In genomic region chr19:49506575-49507105, GRCh38 we compare ENCODE assay signal across 8 cellular contexts. TPM values are rescaled to one million over a fixed set of nuclear protein-coding genes. Genes with fewer than 3 reads are reported as not detected.
A peak's percentile ranks its signal among the peaks of the same experiment; 100 is the strongest.
DNase-seq lines count a peak whose midpoint lies in the region; ATAC-seq and TF ChIP-seq lines count a peak whose summit lies in the region.

No MANE protein-coding gene starts in this region.

- no peaks in the 10 kb centered on the region for H3K9me3 Mint-ChIP-seq in activated T-helper 17 cell treated with anti-CD3 and anti-CD28 coated beads, Interleukin-2, amount 50 U/mL, for 72 hours
- peaks cover 4% of the 10 kb centered on the region for H3K9me3 Mint-ChIP-seq in glutamatergic neuron (ENCODE audit: unreplicated experiment)

- no peak overlapping the region for H3K27ac Mint-ChIP-seq in activated T-helper 17 cell treated with anti-CD3 and anti-CD28 coated beads, Interleukin-2, amount 50 U/mL, for 72 hours
- no peak overlapping the region for H3K27ac Mint-ChIP-seq in glutamatergic neuron (ENCODE audit: unreplicated experiment)

- H3K4me3 Mint-ChIP-seq in activated T-helper 17 cell treated with anti-CD3 and anti-CD28 coated beads, Interleukin-2, amount 50 U/mL, for 72 hours: no peak overlapping the region
- no peak overlapping the region for H3K4me3 Mint-ChIP-seq in glutamatergic neuron (ENCODE audit: unreplicated experiment)

- no peak overlapping the region for H3K4me2 ChIP-seq in smooth muscle cell

- peak; percentile 88 for ATAC-seq in activated T-helper 17 cell treated with anti-CD3 and anti-CD28 coated beads, Interleukin-2, amount 50 U/mL, for 72 hours (replicated peaks)
- ATAC-seq in HG03565 (IDR thresholded peaks at IDR 0.05; ENCODE audit: unreplicated experiment) (no peak), HG03439 (IDR thresholded peaks at IDR 0.05; ENCODE audit: unreplicated experiment) (no peak)

- H3K36me3 Mint-ChIP-seq in activated T-helper 17 cell treated with anti-CD3 and anti-CD28 coated beads, Interleukin-2, amount 50 U/mL, for 72 hours (ENCODE audit: low read depth): no peaks in the 10 kb centered on the region
- no peaks in the 10 kb centered on the region for H3K36me3 Mint-ChIP-seq in glutamatergic neuron (ENCODE audit: unreplicated experiment)

- no peaks in the 10 kb centered on the region for H4K20me1 ChIP-seq in smooth muscle cell (ENCODE audit: low read depth)

- H3K27me3 ChIP-seq in Peyer's patch: no peaks in the 10 kb centered on the region
- no peaks in the 10 kb centered on the region for H3K27me3 ChIP-seq in smooth muscle cell (ENCODE audit: low read depth)

- H3K4me3 ChIP-seq in Peyer's patch (no peak overlapping the region), smooth muscle cell (no peak overlapping the region)

- no peaks in the 10 kb centered on the region for H3K36me3 ChIP-seq in Peyer's patch
- H3K36me3 ChIP-seq in smooth muscle cell (ENCODE audit: low read depth): no peaks in the 10 kb centered on the region

- WGBS in smooth muscle cell (ENCODE audit: low lambda C conversion rate): 20% methylated on average over 7 of the region's 8 CpGs

- TF ChIP-seq CTCF in Peyer's patch (IDR thresholded peaks at IDR 0.05) (peak; percentile 88 to 91 (median 89)), glutamatergic neuron (IDR thresholded peaks at IDR 0.05; ENCODE audit: partially characterized antibody, unreplicated experiment) (peak; percentile 78), smooth muscle cell (IDR thresholded peaks at IDR 0.05; ENCODE audit: borderline replicate concordance, insufficient read depth, poor library complexity, severe bottlenecking) (peak; percentile 80)

- H3K27ac ChIP-seq in Peyer's patch: no peak overlapping the region
- no peak overlapping the region for H3K27ac ChIP-seq in smooth muscle cell (ENCODE audit: low read depth)

- peak; percentile 4 for DNase-seq in COR-L47 (lab: John Stamatoyannopoulos, UW)
- peak; percentile 87 for DNase-seq in HT-29 (ENCODE audit: low spot score)
- peak; percentile 76 to 90 (median 80) for DNase-seq in Peyer's patch
- peak; percentile 65 for DNase-seq in glutamatergic neuron
- no peak for DNase-seq in smooth muscle cell (lab: John Stamatoyannopoulos, UW; ENCODE audit: unreplicated experiment)

- H3K4me1 Mint-ChIP-seq in activated T-helper 17 cell treated with anti-CD3 and anti-CD28 coated beads, Interleukin-2, amount 50 U/mL, for 72 hours: peaks cover 4% of the 10 kb centered on the region
- H3K4me1 Mint-ChIP-seq in glutamatergic neuron (ENCODE audit: low read depth, unreplicated experiment): peaks cover 11% of the 10 kb centered on the region

- H3K9me3 ChIP-seq in Peyer's patch: no peaks in the 10 kb centered on the region
- no peaks in the 10 kb centered on the region for H3K9me3 ChIP-seq in smooth muscle cell (replicated peaks; ENCODE audit: low read depth)

- no peak for TF ChIP-seq POLR2A in Peyer's patch (IDR thresholded peaks at IDR 0.05)

- H3K9ac ChIP-seq in smooth muscle cell (ENCODE audit: low read depth): no peak overlapping the region

- H3F3A ChIP-seq in smooth muscle cell (ENCODE audit: low read depth): no peaks in the 10 kb centered on the region

- no peak overlapping the region for H2AFZ ChIP-seq in smooth muscle cell (ENCODE audit: low read depth)

- no peaks in the 10 kb centered on the region for H3K79me2 ChIP-seq in smooth muscle cell (ENCODE audit: low read depth)

- H3K4me1 ChIP-seq in Peyer's patch (peaks cover 0 to 14% (median 1%) of the 10 kb centered on the region in 4 donors), smooth muscle cell (ENCODE audit: low read depth) (peaks cover 5% of the 10 kb centered on the region)

- no peaks in the 10 kb centered on the region for H3K27me3 Mint-ChIP-seq in activated T-helper 17 cell treated with anti-CD3 and anti-CD28 coated beads, Interleukin-2, amount 50 U/mL, for 72 hours
- H3K27me3 Mint-ChIP-seq in glutamatergic neuron (ENCODE audit: unreplicated experiment): peaks cover 4% of the 10 kb centered on the region

RNA-seq across cellular contexts. Expression of gene FCGRT, which starts 5.8 kb away (rescaled TPM):
- total RNA-seq in HT-29 (2014; rRNA removed; shearing (Covaris generic)): 150 and 176 TPM in 2 replicates
- total RNA-seq in Peyer's patch (100 to 1,000 TPM; 239 to 985 (median 837) TPM), glutamatergic neuron (ENCODE audit: unreplicated experiment) (8.9 TPM), smooth muscle cell (58.1 and 66.1 TPM in 2 replicates)
- total RNA-seq in activated T-helper 17 cell treated with anti-CD3 and anti-CD28 coated beads, Interleukin-2, amount 50 U/mL, for 72 hours: 10 to 100 TPM; 11.1 to 15.8 TPM
- polyA plus RNA-seq in smooth muscle cell: 127 and 135 TPM in 2 replicates

RNA-seq across cellular contexts. Expression of gene RPS11, which starts 10.4 kb away (rescaled TPM):
- 5,724 and 5,984 TPM in 2 replicates for total RNA-seq in HT-29 (2014; rRNA removed; shearing (Covaris generic))
- total RNA-seq in Peyer's patch (1,000 to 10,000 TPM; 1,400 to 3,556 (median 1,785) TPM), glutamatergic neuron (ENCODE audit: unreplicated experiment) (1,862 TPM), smooth muscle cell (3,115 and 3,456 TPM in 2 replicates)
- 1,000 to 10,000 TPM; 2,381 to 3,085 TPM for total RNA-seq in activated T-helper 17 cell treated with anti-CD3 and anti-CD28 coated beads, Interleukin-2, amount 50 U/mL, for 72 hours
- 729 and 804 TPM in 2 replicates for polyA plus RNA-seq in smooth muscle cell

RNA-seq across cellular contexts. Expression of gene RPL13A, which starts 19.2 kb away (rescaled TPM):
- 7,406 and 7,983 TPM in 2 replicates for total RNA-seq in HT-29 (2014; rRNA removed; shearing (Covaris generic))
- total RNA-seq in Peyer's patch: 1,000 to 10,000 TPM; 1,523 to 3,539 (median 1,798) TPM
- 1,000 to 10,000 TPM; 3,905 to 4,763 TPM for total RNA-seq in activated T-helper 17 cell treated with anti-CD3 and anti-CD28 coated beads, Interleukin-2, amount 50 U/mL, for 72 hours
- 1,648 TPM for total RNA-seq in glutamatergic neuron (ENCODE audit: unreplicated experiment)
- total RNA-seq in smooth muscle cell: 1,134 and 1,154 TPM in 2 replicates
- polyA plus RNA-seq in smooth muscle cell: 732 and 818 TPM in 2 replicates

RNA-seq across cellular contexts. Expression of gene RCN3, which starts 21.2 kb away (rescaled TPM):
- 17.6 and 25.6 TPM in 2 replicates for total RNA-seq in HT-29 (2014; rRNA removed; shearing (Covaris generic))
- total RNA-seq in Peyer's patch (100 to 1,000 TPM in 3 of 4 donors, 10 to 100 TPM in 1; 78.6 to 199 (median 151) TPM), glutamatergic neuron (ENCODE audit: unreplicated experiment) (2.5 TPM), smooth muscle cell (248 and 311 TPM in 2 replicates)
- total RNA-seq in activated T-helper 17 cell treated with anti-CD3 and anti-CD28 coated beads, Interleukin-2, amount 50 U/mL, for 72 hours: 10 to 100 TPM in 1 of 2 donors, 1 to 10 TPM in 1; 1.2 to 11.8 TPM
- 773 and 1,078 TPM in 2 replicates for polyA plus RNA-seq in smooth muscle cell

RNA-seq across cellular contexts. Expression of gene FLT3LG, which starts 32.6 kb away (rescaled TPM):
- 1.6 and 2.1 TPM in 2 replicates for total RNA-seq in HT-29 (2014; rRNA removed; shearing (Covaris generic))
- total RNA-seq in Peyer's patch: 10 to 100 TPM in 1 of 4 donors, 1 to 10 TPM in 3; 2.8 to 22.3 (median 5.0) TPM
- total RNA-seq in activated T-helper 17 cell treated with anti-CD3 and anti-CD28 coated beads, Interleukin-2, amount 50 U/mL, for 72 hours: 10 to 100 TPM; 77.2 to 92.8 TPM
- total RNA-seq in glutamatergic neuron (ENCODE audit: unreplicated experiment): 13.1 TPM
- 0.27 and 0.45 TPM in 2 replicates for total RNA-seq in smooth muscle cell
- polyA plus RNA-seq in smooth muscle cell: 0.85 and 2.0 TPM in 2 replicates
